Comparison of ENCODE assay signal across 8 cellular contexts in genomic region chr1:117674521-117675400, GRCh38.
DNase-seq lines count a peak whose midpoint lies in the region; ATAC-seq and TF ChIP-seq lines count a peak whose summit lies in the region.

No MANE protein-coding gene starts in this region.

- H3K36me3 ChIP-seq in H7 (replicated peaks; ENCODE audit: control insufficient read depth, insufficient read depth, low read length) (no peaks in the 10 kb centered on the region), Panc1 (ENCODE audit: control insufficient read depth, insufficient read depth, low read length) (no peaks in the 10 kb centered on the region)

- H3K9me3 Mint-ChIP-seq in central memory CD8-positive, alpha-beta T cell, result no peaks in the 10 kb centered on the region

- peaks cover 17% of the 10 kb centered on the region for H3K4me1 Mint-ChIP-seq in central memory CD8-positive, alpha-beta T cell

- CTCF ChIA-PET in Panc1 (lab: Charles Lee), result interaction anchor here (0.8 kb wide), 1 partner anchor 79 kb away, joined by 3 read pairs; no protein-coding TSS in a partner anchor

- H3K4me3 Mint-ChIP-seq in central memory CD8-positive, alpha-beta T cell, result no peak overlapping the region

- no peaks in the 10 kb centered on the region for H3K36me3 Mint-ChIP-seq in central memory CD8-positive, alpha-beta T cell (ENCODE audit: insufficient read depth)

- POLR2A ChIA-PET in Panc1 (lab: Charles Lee), result no interaction called here

- H3K27ac Mint-ChIP-seq in central memory CD8-positive, alpha-beta T cell (ENCODE audit: low read depth), result peak overlapping the region; percentile 78

- ATAC-seq in Panc1 (peak; percentile 50; the same call in 1 of the 2 replicates), GM21381 (IDR thresholded peaks at IDR 0.05; ENCODE audit: unreplicated experiment) (no peak)
- peak; percentile 81 for ATAC-seq in central memory CD8-positive, alpha-beta T cell (replicated peaks; ENCODE audit: extremely low read depth, poor library complexity, severe bottlenecking)

- H3K27ac ChIP-seq in Panc1 (ENCODE audit: low read length), result no peak overlapping the region

- peaks cover 3% of the 10 kb centered on the region; the same call in 1 of the 2 replicates for H3K4me1 ChIP-seq in Panc1 (ENCODE audit: control insufficient read depth, insufficient read depth, low read length)

- H3K9me3 ChIP-seq in Panc1 (ENCODE audit: control insufficient read depth, insufficient read depth, low read depth, low read length), result no peaks in the 10 kb centered on the region

- H3K27me3 ChIP-seq in H7 (ENCODE audit: control insufficient read depth, insufficient read depth, low read length) (no peaks in the 10 kb centered on the region; the same call in 1 of the 2 replicates), Panc1 (ENCODE audit: control insufficient read depth, insufficient read depth, low read length) (no peaks in the 10 kb centered on the region)

- in situ Hi-C loops in Panc1 (cut with HindIII; ENCODE audit: low pct_unique_long_range_greater_than_20kb, low sequenced_read_pairs), result no loop called here

- no TSS peak for BruUV-seq in Panc1 (replicated peaks; lab: Mats Ljungman, UMichigan)

- DNase-seq in H7 (peak; percentile 45), Panc1 (ENCODE audit: low read depth, low spot score) (peak; percentile 22), NCI-H1105 treated with DMSO at 0.1 percent for 48 hours (lab: John Stamatoyannopoulos, UW) (no peak), pons (ENCODE audit: low spot score) (no peak)
- DNase-seq in central memory CD8-positive, alpha-beta T cell (ENCODE audit: low spot score in 2 of 2), result peak in 1 of 2 donors; percentile 58
- DNase-seq in stimulated activated CD8-positive, alpha-beta memory T cell treated with anti-CD3 and anti-CD28 coated beads, Interleukin-7, amount 100 ng/mL, for 4 hours (ENCODE audit: low read depth in 2 of 2), result peak; percentile 24 to 29

- H3K27me3 Mint-ChIP-seq in central memory CD8-positive, alpha-beta T cell, result no peaks in the 10 kb centered on the region

- intact Hi-C loops in Panc1 (cut with micrococcal nuclease; ENCODE audit: unreplicated experiment), result loop anchor here (10.0 kb wide), 1 partner anchor 140 kb away; no protein-coding TSS in a partner anchor

- H3K4me3 ChIP-seq in H7 (ENCODE audit: insufficient read depth, low read depth, low read length) (no peak overlapping the region), Panc1 (ENCODE audit: low read depth in 2 of 2, low read length in 2 of 2) (no peak overlapping the region)

- peak; percentile 75 for TF ChIP-seq CTCF in GM12874 (IDR thresholded peaks at IDR 0.05; ENCODE audit: insufficient read depth, low read depth, low read length)
- TF ChIP-seq CTCF in Panc1 (IDR thresholded peaks at IDR 0.05), result peak; percentile 40

Comparison
In these comparisons a context has a peak if more than half of its experiments do, and no peak if none do; other contexts are left out.
1. DNase-seq: peak in H7 (single experiment), Panc1 (single experiment) and stimulated activated CD8-positive, alpha-beta memory T cell treated with anti-CD3 and anti-CD28 coated beads, Interleukin-7, amount 100 ng/mL, for 4 hours (2 of 2); none in NCI-H1105 treated with DMSO at 0.1 percent for 48 hours (single experiment) and pons (single experiment).